Comparison of ENCODE assay signal across 1 cellular context in the genomic region with DNA sequence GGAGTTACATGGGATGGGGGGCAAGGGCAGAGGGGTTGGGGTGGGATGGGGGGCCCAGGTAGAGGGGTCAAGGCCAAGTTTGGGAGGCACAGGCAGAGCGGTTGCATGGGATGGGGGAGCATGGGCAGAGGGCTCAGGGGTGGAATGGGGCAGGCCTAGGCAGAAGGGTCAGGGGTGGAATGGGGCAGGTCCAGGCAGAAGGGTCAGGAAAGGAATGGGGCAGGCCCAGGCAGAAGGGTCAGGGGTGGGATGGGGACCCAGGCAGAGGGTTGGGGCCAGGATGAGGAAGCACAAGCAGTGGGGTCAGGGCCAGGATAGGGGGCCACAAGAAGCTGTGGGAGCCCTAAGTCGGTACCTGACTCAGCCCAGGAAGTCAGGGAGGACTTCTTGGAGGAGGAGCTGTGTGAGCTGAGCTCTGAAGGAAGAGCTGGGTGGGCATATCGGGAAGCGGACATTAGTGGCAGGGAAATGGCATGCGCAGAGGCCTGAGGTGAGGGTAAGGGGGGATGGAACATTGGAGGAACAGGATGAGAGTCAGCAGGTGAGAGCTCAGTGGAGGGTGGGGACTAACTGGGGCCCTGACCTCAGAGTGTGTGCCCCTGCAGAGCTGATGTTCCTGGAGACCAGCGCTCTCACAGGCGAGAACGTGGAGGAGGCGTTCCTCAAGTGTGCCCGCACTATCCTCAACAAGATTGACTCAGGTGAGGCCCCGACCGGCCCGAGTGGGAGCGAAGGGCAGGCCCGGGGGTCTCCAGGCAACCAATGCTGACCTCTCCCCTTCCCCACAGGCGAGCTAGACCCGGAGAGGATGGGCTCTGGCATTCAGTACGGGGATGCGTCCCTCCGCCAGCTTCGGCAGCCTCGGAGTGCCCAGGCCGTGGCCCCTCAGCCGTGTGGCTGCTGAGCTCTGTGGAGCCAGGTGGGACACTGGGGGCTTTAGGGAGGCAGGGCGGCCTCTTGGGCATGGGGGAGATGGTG.
TF ChIP-seq lines count a peak whose summit lies in the region.

No MANE protein-coding gene starts in this region.

TF ChIP-seq in HEK293, 187 proteins besides CTCF, POLR2A, EP300 and RAD21:
- TF ChIP-seq GLIS2 (tag by site-specific recombination; IDR thresholded peaks at IDR 0.05): 0 out of 2 replicates have a peak, but pooled peaks have one; percentile 6
- peak; percentile 30; the same call in 1 of the 2 replicates for TF ChIP-seq BCL11A (tag by site-specific recombination; IDR thresholded peaks at IDR 0.05; ENCODE audit: low read depth)
- TF ChIP-seq ZNF223 (tag by site-specific recombination; IDR thresholded peaks at IDR 0.05): peak; percentile 67; the same call in 1 of the 2 replicates
- TF ChIP-seq, protein P1, sequence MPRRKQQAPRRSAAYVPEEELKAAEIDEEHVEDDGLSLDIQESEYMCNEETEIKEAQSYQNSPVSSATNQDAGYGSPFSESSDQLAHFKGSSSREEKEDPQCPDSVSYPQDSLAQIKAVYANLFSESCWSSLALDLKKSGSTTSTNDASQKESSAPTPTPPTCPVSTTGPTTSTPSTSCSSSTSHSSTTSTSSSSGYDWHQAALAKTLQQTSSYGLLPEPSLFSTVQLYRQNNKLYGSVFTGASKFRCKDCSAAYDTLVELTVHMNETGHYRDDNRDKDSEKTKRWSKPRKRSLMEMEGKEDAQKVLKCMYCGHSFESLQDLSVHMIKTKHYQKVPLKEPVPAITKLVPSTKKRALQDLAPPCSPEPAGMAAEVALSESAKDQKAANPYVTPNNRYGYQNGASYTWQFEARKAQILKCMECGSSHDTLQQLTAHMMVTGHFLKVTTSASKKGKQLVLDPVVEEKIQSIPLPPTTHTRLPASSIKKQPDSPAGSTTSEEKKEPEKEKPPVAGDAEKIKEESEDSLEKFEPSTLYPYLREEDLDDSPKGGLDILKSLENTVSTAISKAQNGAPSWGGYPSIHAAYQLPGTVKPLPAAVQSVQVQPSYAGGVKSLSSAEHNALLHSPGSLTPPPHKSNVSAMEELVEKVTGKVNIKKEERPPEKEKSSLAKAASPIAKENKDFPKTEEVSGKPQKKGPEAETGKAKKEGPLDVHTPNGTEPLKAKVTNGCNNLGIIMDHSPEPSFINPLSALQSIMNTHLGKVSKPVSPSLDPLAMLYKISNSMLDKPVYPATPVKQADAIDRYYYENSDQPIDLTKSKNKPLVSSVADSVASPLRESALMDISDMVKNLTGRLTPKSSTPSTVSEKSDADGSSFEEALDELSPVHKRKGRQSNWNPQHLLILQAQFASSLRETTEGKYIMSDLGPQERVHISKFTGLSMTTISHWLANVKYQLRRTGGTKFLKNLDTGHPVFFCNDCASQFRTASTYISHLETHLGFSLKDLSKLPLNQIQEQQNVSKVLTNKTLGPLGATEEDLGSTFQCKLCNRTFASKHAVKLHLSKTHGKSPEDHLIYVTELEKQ (tag by site-specific recombination; IDR thresholded peaks at IDR 0.05; ENCODE audit: borderline replicate concordance): no peak
- 0 out of 2 replicates have a peak, but pooled peaks have one; percentile 18 for TF ChIP-seq ZBTB20 (tag by site-specific recombination; IDR thresholded peaks at IDR 0.05)
- no peak for TF ChIP-seq ZBTB44 (tag by site-specific recombination; IDR thresholded peaks at IDR 0.05)
- peak; percentile 25; the same call in 1 of the 2 replicates for TF ChIP-seq PATZ1 (tag by site-specific recombination; IDR thresholded peaks at IDR 0.05)
